7 cellular contexts compared by ENCODE assay signal in genomic region chrX:71650333-71650969, GRCh38. TPM values are rescaled to one million over a fixed set of nuclear protein-coding genes. Genes with fewer than 3 reads are reported as not detected.
DNase-seq lines count a peak whose midpoint lies in the region; ATAC-seq and TF ChIP-seq lines count a peak whose summit lies in the region.

No MANE protein-coding gene starts in this region.

- no peak overlapping the region for H3K4me3 ChIP-seq in epithelial cell of esophagus (ENCODE audit: low read length)

- ATAC-seq in GM18511 (IDR thresholded peaks at IDR 0.05; ENCODE audit: unreplicated experiment) (peak; percentile 91), GM21526 (IDR thresholded peaks at IDR 0.05; ENCODE audit: low FRiP score, unreplicated experiment) (peak; percentile 74)

- peak; percentile 5 for DNase-seq in MV-4-11 (lab: John Stamatoyannopoulos, UW)
- DNase-seq in epithelial cell of esophagus (ENCODE audit: low read depth), result no peak
- no peak for DNase-seq in NCI-H1694 treated with DMSO at 0.1 percent for 48 hours (lab: John Stamatoyannopoulos, UW)
- DNase-seq in activated CD8-positive, alpha-beta memory T cell treated with anti-CD3 and anti-CD28 coated beads, Interleukin-2, amount 50 U/mL, for 48 hours, result no peak
- no peak for DNase-seq in mesenteric fat pad (ENCODE audit: low spot score)

- peak; percentile 6 for TF ChIP-seq CTCF in epithelial cell of esophagus (IDR thresholded peaks at IDR 0.05; ENCODE audit: insufficient read depth, low read depth, low read length, missing control alignments)

RNA-seq across cellular contexts. Expression of gene CXCR3, which starts 32.1 kb away (rescaled TPM):
- total RNA-seq in mesenteric fat pad, result 0.22 TPM
